Comparison of ENCODE assay signal across 8 cellular contexts in genomic region chr22:20285706-20286363, GRCh38. TPM values are rescaled to one million over a fixed set of nuclear protein-coding genes. Genes with fewer than 3 reads are reported as not detected.
A peak's percentile ranks its signal among the peaks of the same experiment; 100 is the strongest.
DNase-seq lines count a peak whose midpoint lies in the region; TF ChIP-seq lines count a peak whose summit lies in the region.
"Not testable (repeated sequence)": the region's sequence is repeated elsewhere in the genome, so short reads cannot be mapped to it uniquely, and the experiment has no call there.

No MANE protein-coding gene starts in this region.

- not testable (repeated sequence) for TF ChIP-seq POLR2A in lower leg skin (IDR thresholded peaks at IDR 0.05)

- TF ChIP-seq CTCF in 22Rv1 (IDR thresholded peaks at IDR 0.05) (peak; percentile 39; the same call in 1 of the 2 replicates), GM12872 (IDR thresholded peaks at IDR 0.05; ENCODE audit: insufficient read depth, low read depth, low read length) (peak; percentile 82), epithelial cell of esophagus (IDR thresholded peaks at IDR 0.05; ENCODE audit: insufficient read depth, low read depth, low read length, missing control alignments) (peak; percentile 73)
- TF ChIP-seq CTCF in lower leg skin (IDR thresholded peaks at IDR 0.05) = not testable (repeated sequence)

- not testable (repeated sequence) for H3K4me3 ChIP-seq in epithelial cell of esophagus (ENCODE audit: low read length); lower leg skin (ENCODE audit: low read depth, poor library complexity, severe bottlenecking)

- 7 to 18% methylated on average over 3 to 4 of the region's 10 CpGs for WGBS in lower leg skin, 2 donors

- intact Hi-C loops in lower leg skin (cut with DNase I; ENCODE audit: low total_unique reads) = loop anchor here (2.0 kb wide), 1 partner anchor 129 kb away; no protein-coding TSS in a partner anchor

- peak; percentile 35 for DNase-seq in NCI-H1092 treated with DMSO at 0.1 percent for 48 hours (lab: John Stamatoyannopoulos, UW)
- peak; percentile 67 for DNase-seq in T follicular helper cell (ENCODE audit: low read depth)
- DNase-seq in activated T-helper 9 cell treated with anti-CD3 and anti-CD28 coated beads, Interleukin-2, amount 50 U/mL, for 16 hours (ENCODE audit: low read depth) = peak; percentile 61
- DNase-seq in epithelial cell of esophagus (ENCODE audit: low read depth) = peak; percentile 42
- peak; percentile 68 to 95 for DNase-seq in lower leg skin (ENCODE audit: low spot score in 2 of 2)
- DNase-seq in stimulated activated CD4-positive, alpha-beta T cell treated with anti-CD3 and anti-CD28 coated beads, Interleukin-15, amount 100 ng/mL, for 48 hours (ENCODE audit: low read depth in 2 of 2) = peak; percentile 53

- H3K27ac ChIP-seq in 22Rv1 = not testable (repeated sequence)

RNA-seq across cellular contexts. Expression of gene RTN4R, which starts 17.7 kb away (rescaled TPM):
- total RNA-seq in lower leg skin = 10 to 100 TPM in 3 of 4 donors, 1 to 10 TPM in 1; 9.1 to 15.7 (median 12.9) TPM

RNA-seq across cellular contexts. Expression of gene DGCR6L, which starts 34.0 kb away (rescaled TPM):
- 10 to 100 TPM; 56.2 to 81.0 (median 79.3) TPM for total RNA-seq in lower leg skin
